18 cellular contexts compared by ENCODE assay signal in genomic region chr17:72833113-72833512, GRCh38.
"Had no signal": no experiment of that assay in that cellular context is flagged by ENCODE, and none has a peak within 500 bp of the region (broad histone marks: within the 10 kb centered on the region; RNA-seq: fewer than 3 reads in every experiment).

No MANE protein-coding gene starts in this region.

- H3K4me1 ChIP-seq: esophagus muscularis mucosa, foreskin keratinocyte, gastroesophageal sphincter, heart left ventricle, left lung had no signal

- H3K27me3 ChIP-seq: dorsolateral prefrontal cortex, esophagus muscularis mucosa, foreskin keratinocyte, gastroesophageal sphincter, heart left ventricle, hepatocyte, left lung had no signal

- H3K4me1 Mint-ChIP-seq: memory B cell had no signal

- H3K4me2 ChIP-seq: hepatocyte had no signal

- ATAC-seq: foreskin keratinocyte, gastroesophageal sphincter, heart left ventricle, left cardiac atrium, left lung, left ventricle myocardium superior had no signal

- H3K4me3 ChIP-seq: coronary artery, dorsolateral prefrontal cortex, esophagus muscularis mucosa, gastroesophageal sphincter, heart left ventricle, hepatocyte, left lung, lung had no signal

- H2AFZ ChIP-seq: hepatocyte had no signal

- H3K27me3 Mint-ChIP-seq: memory B cell had no signal

- DNase-seq: dermis blood vessel endothelial cell; dorsolateral prefrontal cortex; effector CD4-positive, alpha-beta T cell; effector memory CD4-positive, alpha-beta T cell; foreskin keratinocyte; heart left ventricle; hypothalamus; left cardiac atrium; left lung; left ventricle myocardium superior; mammary epithelial cell; midbrain had no signal

- H3K4me3 Mint-ChIP-seq: memory B cell had no signal

- H3K27ac ChIP-seq: coronary artery, dorsolateral prefrontal cortex, esophagus muscularis mucosa, foreskin keratinocyte, gastroesophageal sphincter, heart left ventricle, hepatocyte, left lung had no signal

- H3K27ac Mint-ChIP-seq: memory B cell had no signal

- H3K9me3 ChIP-seq: esophagus muscularis mucosa, gastroesophageal sphincter, heart left ventricle, left lung had no signal

- H3K79me2 ChIP-seq: hepatocyte had no signal
